Comparison of ENCODE assay signal across 8 cellular contexts in genomic region chr22:41468381-41469217, GRCh38. TPM values are rescaled to one million over a fixed set of nuclear protein-coding genes. Genes with fewer than 3 reads are reported as not detected.
DNase-seq lines count a peak whose midpoint lies in the region; ATAC-seq, FAIRE-seq and TF ChIP-seq lines count a peak whose summit lies in the region.

Gene ACO2, plus strand, starts transcription at chr22:41469117. Its CDS starts 30 bp downstream, at chr22:41469147.
Gene PHF5A, minus strand, starts transcription at chr22:41468692. Its CDS starts 39 bp downstream, at chr22:41468653.

- H3K27ac ChIP-seq in adipose tissue (ENCODE audit: low read depth, low read length) (peak within 1 kb of the TSS; percentile 44), trophoblast cell (ENCODE audit: low read depth, low read length) (peak within 1 kb of the TSS; percentile 65), transverse colon (peak within 1 kb of the TSS; percentile 96 to 100 (median 98))

- no peaks in the 10 kb centered on the region for H3K27me3 Mint-ChIP-seq in T-cell

- H3K36me3 ChIP-seq in trophoblast cell (ENCODE audit: control insufficient read depth in 1 of 2, insufficient read depth in 2 of 2, low read length in 2 of 2) = peaks cover 16 to 28% of the 10 kb centered on the region in 2 experiments
- peaks cover 0 to 34% (median 16%) of the 10 kb centered on the region in 4 donors for H3K36me3 ChIP-seq in transverse colon

- H3K4me3 ChIP-seq in trophoblast cell (ENCODE audit: low read depth, low read length) (peak within 1 kb of the TSS; percentile 93), transverse colon (peak within 1 kb of the TSS; percentile 72 to 100 (median 88))

- peak within 1 kb of the TSS; percentile 89 for H4K12ac ChIP-seq in trophoblast cell (ENCODE audit: low read depth, low read length)

- no peaks in the 10 kb centered on the region for H3K9me3 ChIP-seq in trophoblast cell (ENCODE audit: insufficient read depth, low read depth, low read length)
- H3K9me3 ChIP-seq in transverse colon = no peaks in the 10 kb centered on the region

- peak; percentile 61; the same call in 1 of the 2 replicates for TF ChIP-seq POLR2A in GM12891 (IDR thresholded peaks at IDR 0.05; ENCODE audit: low read depth, low read length)
- peak; percentile 79 for TF ChIP-seq POLR2A in transverse colon (IDR thresholded peaks at IDR 0.05)

- CTCF ChIA-PET in T-cell (lab: Charles Lee) = interaction anchor here (0.6 to 1.4 kb wide), 10 partner anchors 12 to 650 kb away, joined by 3 to 8 read pairs (median 4); partner anchors contain the start of genes PMM1 (in 1 of the 2), SLC25A17 (in 1 of the 2), ST13 (in 1 of the 2) and XPNPEP3 (in 1 of the 2)

- DNase-seq in GM12891 (ENCODE audit: insufficient read length, low spot score) (peak; percentile 93), NCI-H1436 treated with DMSO at 0.1 percent for 48 hours (lab: John Stamatoyannopoulos, UW) (peak; percentile 91), T-cell (peak; percentile 94 to 99 (median 97)), cardiac septum (ENCODE audit: low spot score) (peak; percentile 98), trophoblast cell (peak; percentile 98 to 100), transverse colon (peak; percentile 98)

- POLR2A ChIA-PET in T-cell (lab: Charles Lee) = interaction anchor here (0.5 to 2.5 kb wide), 13 partner anchors 12 to 612 kb away, joined by 3 to 25 read pairs (median 5); partner anchors contain the start of genes TOB2 (in 2 of the 2), RANGAP1 (in 1 of the 2), ST13 (in 1 of the 2) and TEF (in 1 of the 2)

- H3K36me3 Mint-ChIP-seq in T-cell = peaks cover 42% of the 10 kb centered on the region

- peak within 1 kb of the TSS; percentile 76 for H2BK120ac ChIP-seq in trophoblast cell (ENCODE audit: insufficient read depth, low read length, poor library complexity)

- H2AK5ac ChIP-seq in trophoblast cell (ENCODE audit: low read length) = peak within 1 kb of the TSS; percentile 85

- peak in 1 of 5 experiments; percentile 32 for TF ChIP-seq CTCF in transverse colon (IDR thresholded peaks at IDR 0.05)

- H3K4me3 Mint-ChIP-seq in T-cell = peak within 1 kb of the TSS; percentile 87 to 93 (median 87)

- TF ChIP-seq EP300 in transverse colon (IDR thresholded peaks at IDR 0.05; ENCODE audit: low read depth) = no peak

- H3K14ac ChIP-seq in trophoblast cell (ENCODE audit: low read length) = peak within 1 kb of the TSS; percentile 91

- H3K4me2 ChIP-seq in trophoblast cell (ENCODE audit: low read length) = peak within 1 kb of the TSS; percentile 91

- peak within 1 kb of the TSS; percentile 92 for H2AFZ ChIP-seq in trophoblast cell (ENCODE audit: insufficient read depth, low read length, poor library complexity)

- peak within 1 kb of the TSS; percentile 98 for H3K4ac ChIP-seq in trophoblast cell (ENCODE audit: low read depth, low read length)

- peak within 1 kb of the TSS; percentile 82 for H3K9ac ChIP-seq in trophoblast cell (ENCODE audit: low read length)

- H3K27ac Mint-ChIP-seq in T-cell = peak within 1 kb of the TSS; percentile 99 to 100

- H3K18ac ChIP-seq in trophoblast cell (ENCODE audit: low read length) = peak within 1 kb of the TSS; percentile 87

- H2BK5ac ChIP-seq in trophoblast cell (ENCODE audit: low read depth, low read length, poor library complexity) = peak within 1 kb of the TSS; percentile 93

- H3K9me3 Mint-ChIP-seq in T-cell = no peaks in the 10 kb centered on the region

- in situ Hi-C loops in transverse colon (cut with MboI; ENCODE audit: low pct_ligation_motif_present in 1 of 4, low pct_unique_long_range_greater_than_20kb in 1 of 4, low sequenced_read_pairs in 3 of 4) = no loop called here

- H3K4me1 Mint-ChIP-seq in T-cell = peaks cover 48 to 63% (median 62%) of the 10 kb centered on the region in 3 donors

- no peak within 1 kb of the TSS for H2BK12ac ChIP-seq in trophoblast cell (ENCODE audit: low read length)

- peaks cover 4 to 10% of the 10 kb centered on the region in 2 experiments for H3K4me1 ChIP-seq in trophoblast cell (ENCODE audit: control insufficient read depth in 1 of 2, insufficient read depth in 2 of 2, low read length in 2 of 2)
- peaks cover 12 to 45% (median 29%) of the 10 kb centered on the region in 4 donors for H3K4me1 ChIP-seq in transverse colon

- intact Hi-C loops in cardiac septum (cut with DNase I) = loop anchor here (1.0 to 5.0 kb wide), 2 partner anchors 20 to 49 kb away; no protein-coding TSS in a partner anchor
- intact Hi-C loops in transverse colon (cut with DNase I; ENCODE audit: low total_unique reads) = no loop called here

- peak within 1 kb of the TSS; percentile 93 for H4K91ac ChIP-seq in trophoblast cell (ENCODE audit: low read depth, low read length)

- ATAC-seq in HG02840 (IDR thresholded peaks at IDR 0.05; ENCODE audit: low FRiP score, unreplicated experiment) (peak; percentile 92), T-cell (replicated peaks in 1 of 4) (peak; percentile 90 to 94 (median 92))

- peaks cover 9% of the 10 kb centered on the region for H3K79me1 ChIP-seq in trophoblast cell (ENCODE audit: low read length)

- 0 to 1% (median 0%) methylated on average over 51 of the region's 51 CpGs for WGBS in adipose tissue, 3 donors
- WGBS in trophoblast cell (ENCODE audit: extremely low coverage, insufficient coverage, insufficient read length) = no CpG with 5 or more reads among the region's 51 CpGs
- WGBS in transverse colon (ENCODE audit: low coverage in 1 of 2), 2 donors = 1% methylated on average over 44 of the region's 51 CpGs; no CpG with 5 or more reads in 1 of the 2 donors

- no peak within 1 kb of the TSS for H3K23ac ChIP-seq in trophoblast cell (ENCODE audit: low read length)

- H4K8ac ChIP-seq in trophoblast cell (ENCODE audit: low read depth, low read length) = peak within 1 kb of the TSS; percentile 98

- peaks cover 8% of the 10 kb centered on the region for H3K79me2 ChIP-seq in trophoblast cell (ENCODE audit: control insufficient read depth, insufficient read depth, low read length, poor library complexity)

- peak; percentile 97 for FAIRE-seq in GM12891 (lab: Jason Lieb, UNC)

- H3K27me3 ChIP-seq in trophoblast cell (ENCODE audit: insufficient read depth, low read length) (no peaks in the 10 kb centered on the region), transverse colon (no peaks in the 10 kb centered on the region)

TF ChIP-seq in GM12891, 5 proteins besides CTCF, POLR2A, EP300 and RAD21:
- no peak for TF ChIP-seq PAX5 (IDR thresholded peaks at IDR 0.05; ENCODE audit: insufficient read depth, low read length, severe bottlenecking)
- TF ChIP-seq POU2F2 (IDR thresholded peaks at IDR 0.05; ENCODE audit: low read depth, low read length) = peak; percentile 50; the same call in 1 of the 2 replicates
- TF ChIP-seq POLR2AphosphoS5 (IDR thresholded peaks at IDR 0.05; ENCODE audit: low read depth, low read length) = peak; percentile 77
- TF ChIP-seq TAF1 (IDR thresholded peaks at IDR 0.05; ENCODE audit: low read depth, low read length) = peak; percentile 95
- 0 out of 2 replicates have a peak, but pooled peaks have one; percentile 2 for TF ChIP-seq SPI1 (IDR thresholded peaks at IDR 0.05; ENCODE audit: low read depth, low read length)

RNA-seq across cellular contexts. Expression of gene ACO2, which starts in this region (rescaled TPM):
- polyA plus RNA-seq in GM12891 (2012; ENCODE audit: low read depth, missing spikeins) = 86.0 TPM
- total RNA-seq in T-cell (10 to 100 TPM; 72.0 to 82.2 (median 77.0) TPM), cardiac septum (662 TPM), transverse colon (100 to 1,000 TPM; 164 to 351 (median 255) TPM)
- polyA plus RNA-seq in adipose tissue = 100 to 1,000 TPM in 1 of 3 donors, 10 to 100 TPM in 2; 61.9 to 197 (median 63.4) TPM
- 63.0 and 64.1 TPM in 2 replicates for polyA plus RNA-seq in trophoblast cell (2013)

RNA-seq across cellular contexts. Expression of gene PHF5A, which starts in this region (rescaled TPM):
- 41.2 TPM for polyA plus RNA-seq in GM12891 (2012; ENCODE audit: low read depth, missing spikeins)
- 10 to 100 TPM; 29.0 to 45.9 (median 38.0) TPM for total RNA-seq in T-cell
- polyA plus RNA-seq in adipose tissue = 10 to 100 TPM; 26.0 to 41.7 (median 36.8) TPM
- 22.0 TPM for total RNA-seq in cardiac septum
- polyA plus RNA-seq in trophoblast cell (2013) = 46.3 and 48.1 TPM in 2 replicates
- 10 to 100 TPM in 3 of 4 donors, 1 to 10 TPM in 1; 3.0 to 33.9 (median 25.0) TPM for total RNA-seq in transverse colon

Comparison
In these comparisons a context has a peak if more than half of its experiments do, and no peak if none do; other contexts are left out.
1. Peak in every context shown above with its lines: DNase-seq, ATAC-seq, H3K4me3 ChIP-seq and H3K27ac ChIP-seq.
2. H3K27ac ChIP-seq: peak in every context shown above with its lines; median percentile 98 in transverse colon; 65 in trophoblast cell; 44 in adipose tissue.